In the genomic region with DNA sequence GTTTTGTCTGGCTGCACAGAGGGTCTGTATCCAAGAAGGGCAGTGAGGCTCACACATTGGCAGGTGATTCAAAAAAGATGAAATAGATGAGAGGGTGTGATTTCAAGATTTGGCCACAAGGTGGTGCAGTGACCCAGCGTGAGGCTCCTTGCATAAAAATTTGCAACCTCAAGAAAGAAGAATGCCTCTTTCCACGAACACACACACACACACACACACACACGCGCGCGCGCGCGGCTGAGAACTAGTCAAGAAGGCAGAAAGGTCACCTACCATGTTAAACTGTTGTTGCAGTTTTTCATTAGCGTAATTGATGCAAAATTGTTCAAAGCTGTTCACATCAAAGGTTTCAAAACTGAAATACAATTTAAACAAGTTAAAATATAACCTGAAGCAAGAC, we compare ENCODE assay signal across 8 cellular contexts. TPM values are rescaled to one million over a fixed set of nuclear protein-coding genes. Genes with fewer than 3 reads are reported as not detected.
DNase-seq lines count a peak whose midpoint lies in the region; ATAC-seq, FAIRE-seq and TF ChIP-seq lines count a peak whose summit lies in the region.

No MANE protein-coding gene starts in this region.

- H3K4me1 ChIP-seq in ascending aorta = peaks cover 0 to 8% of the 10 kb centered on the region in 2 donors
- peaks cover 19 to 24% (median 22%) of the 10 kb centered on the region in 3 donors for H3K4me1 ChIP-seq in skeletal muscle tissue (ENCODE audit: control insufficient read depth in 3 of 3, insufficient read depth in 3 of 3, low read length in 3 of 3)

- intact Hi-C loops in ascending aorta (cut with DNase I) = loop anchor here (1.0 to 10.0 kb wide), 3 partner anchors 81 to 479 kb away; a partner anchor contains a TSS

- TF ChIP-seq POLR2A in GM12892 (IDR thresholded peaks at IDR 0.05; ENCODE audit: low read depth, low read length) (no peak), NB4 (IDR thresholded peaks at IDR 0.05; ENCODE audit: extremely low read depth, insufficient read length) (no peak)

- ATAC-seq in GM18867 (IDR thresholded peaks at IDR 0.05; ENCODE audit: unreplicated experiment) = no peak

- no peaks in the 10 kb centered on the region for H3K36me3 ChIP-seq in ascending aorta
- H3K36me3 ChIP-seq in skeletal muscle tissue (ENCODE audit: control insufficient read depth in 3 of 3, insufficient read depth in 3 of 3, low read length in 3 of 3) = peaks cover 0 to 5% (median 0%) of the 10 kb centered on the region in 3 donors

- H3K9me3 ChIP-seq in ascending aorta = no peaks in the 10 kb centered on the region
- no peaks in the 10 kb centered on the region for H3K9me3 ChIP-seq in skeletal muscle tissue (ENCODE audit: control insufficient read depth in 3 of 3, low read length in 3 of 3)

- H3K27me3 ChIP-seq in ascending aorta = no peaks in the 10 kb centered on the region
- H3K27me3 ChIP-seq in skeletal muscle tissue (ENCODE audit: control insufficient read depth in 3 of 3, insufficient read depth in 3 of 3, low read length in 3 of 3) = no peaks in the 10 kb centered on the region

- peak overlapping the region; percentile 17; the same call in 1 of the 2 replicates for H3K27ac ChIP-seq in 22Rv1
- no peak overlapping the region for H3K27ac ChIP-seq in ascending aorta
- no peak overlapping the region for H3K27ac ChIP-seq in skeletal muscle tissue (ENCODE audit: low read depth, low read length)

- H3K4me3 ChIP-seq in NB4 (ENCODE audit: low read depth, low read length) = no peak overlapping the region
- H3K4me3 ChIP-seq in ascending aorta = no peak overlapping the region
- peak overlapping the region in 2 of 3 donors; percentile 25 for H3K4me3 ChIP-seq in skeletal muscle tissue (ENCODE audit: low read length in 3 of 3)

- peak; percentile 82 for TF ChIP-seq CTCF in 22Rv1 (IDR thresholded peaks at IDR 0.05)
- peak; percentile 60 for TF ChIP-seq CTCF in NB4 (IDR thresholded peaks at IDR 0.05; ENCODE audit: low read depth, low read length)
- TF ChIP-seq CTCF in ascending aorta (IDR thresholded peaks at IDR 0.05) = peak; percentile 72 to 75 (median 73)

- peak; percentile 62 for FAIRE-seq in GM12892 (lab: Jason Lieb, UNC)

- DNase-seq in GM12892 (ENCODE audit: insufficient read length) (peak; percentile 46), NB4 (ENCODE audit: low read depth) (peak; percentile 75), T1000 (lab: John Stamatoyannopoulos, UW) (peak; percentile 50), ascending aorta (ENCODE audit: low spot score in 2 of 2) (peak; percentile 21 to 91), hepatic stellate cell (ENCODE audit: low spot score) (peak; percentile 60)

- H3K9ac ChIP-seq in skeletal muscle tissue (ENCODE audit: low read depth in 1 of 3, low read length in 3 of 3) = peak overlapping the region in 1 of 3 donors; percentile 51

RNA-seq across cellular contexts. Expression of a gene that starts 39.2 kb away (rescaled TPM):
- 1.1 TPM for polyA plus RNA-seq in GM12892 (2012; ENCODE audit: missing spikeins)
- 11.0 TPM for total RNA-seq in ascending aorta
- total RNA-seq in skeletal muscle tissue = 3.7 TPM

Comparison
In these comparisons a context has a peak if more than half of its experiments do, and no peak if none do; other contexts are left out.
1. H3K4me3 ChIP-seq: peak in skeletal muscle tissue (2 of 3); none in NB4 (single experiment) and ascending aorta (0 of 2).
2. Peak in every context shown above with its lines, with median percentiles within 50 percentile points of each other: CTCF ChIP-seq and DNase-seq.